18 cellular contexts compared by ENCODE assay signal in the genomic region with DNA sequence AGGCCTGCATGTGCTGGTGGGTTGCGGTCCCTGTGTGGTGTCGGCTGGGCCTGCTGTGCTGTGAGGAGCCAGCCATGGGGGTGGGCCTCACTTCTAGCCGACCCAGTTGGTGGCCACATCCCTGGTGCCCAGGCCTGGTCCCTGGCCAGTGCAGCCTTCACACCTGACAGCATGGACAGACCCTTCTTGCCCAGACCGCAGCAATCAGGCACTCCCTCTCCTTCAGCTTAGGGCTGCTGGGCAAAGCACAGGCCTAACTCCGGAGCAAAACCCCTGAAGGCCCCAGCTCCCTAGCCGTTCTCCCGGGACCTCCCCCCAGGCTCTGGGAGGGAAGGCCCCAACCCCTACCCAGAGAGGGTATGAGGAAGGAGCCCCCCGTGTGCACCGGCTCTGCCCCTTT.
"Had no signal": no experiment of that assay in that cellular context is flagged by ENCODE, and none has a peak within 500 bp of the region (broad histone marks: within the 10 kb centered on the region; RNA-seq: fewer than 3 reads in every experiment).

No MANE protein-coding gene starts in this region.

- H3K4me1 ChIP-seq: vagina had no signal

- H3K9me3 Mint-ChIP-seq: immature natural killer cell; naive thymus-derived CD8-positive, alpha-beta T cell had no signal

- ATAC-seq: esophagus mucosa; gastrocnemius medialis; mucosa of descending colon; naive thymus-derived CD8-positive, alpha-beta T cell; upper lobe of right lung had no signal

- H3K27me3 ChIP-seq: ovary, thyroid gland, upper lobe of right lung, vagina had no signal

- H3K36me3 Mint-ChIP-seq: immature natural killer cell; naive thymus-derived CD8-positive, alpha-beta T cell had no signal

- H3K27ac ChIP-seq: ovary, suprapubic skin, thyroid gland, upper lobe of right lung, vagina had no signal

- FAIRE-seq: endometrium, keratinocyte, small intestine had no signal

- H3K4me3 ChIP-seq: gastrocnemius medialis, mucosa of descending colon, ovary, suprapubic skin, thyroid gland, upper lobe of right lung, vagina had no signal

- H3K36me3 ChIP-seq: gastrocnemius medialis, ovary, suprapubic skin, thyroid gland, upper lobe of right lung, vagina had no signal

- H3K9me3 ChIP-seq: gastrocnemius medialis, mucosa of descending colon, ovary, suprapubic skin, thyroid gland, upper lobe of right lung, vagina had no signal

- DNase-seq: central memory CD4-positive, alpha-beta T cell; effector memory CD4-positive, alpha-beta T cell; immature natural killer cell; small intestine; stimulated activated CD4-positive, alpha-beta T cell treated with anti-CD3 and anti-CD28 coated beads, Interleukin-2, amount 100 ng/mL, for 48 hours; stimulated activated naive CD4-positive, alpha-beta T cell treated with Interleukin-2 at 50 U/mL for 16 hours; thyroid gland; upper lobe of right lung had no signal

- H3K4me3 Mint-ChIP-seq: immature natural killer cell; naive thymus-derived CD8-positive, alpha-beta T cell had no signal

- H3K27ac Mint-ChIP-seq: naive thymus-derived CD8-positive, alpha-beta T cell; progenitor cell of endocrine pancreas had no signal

- H3K27me3 Mint-ChIP-seq: progenitor cell of endocrine pancreas had no signal
